Comparison of ENCODE assay signal across 23 cellular contexts in the genomic region with DNA sequence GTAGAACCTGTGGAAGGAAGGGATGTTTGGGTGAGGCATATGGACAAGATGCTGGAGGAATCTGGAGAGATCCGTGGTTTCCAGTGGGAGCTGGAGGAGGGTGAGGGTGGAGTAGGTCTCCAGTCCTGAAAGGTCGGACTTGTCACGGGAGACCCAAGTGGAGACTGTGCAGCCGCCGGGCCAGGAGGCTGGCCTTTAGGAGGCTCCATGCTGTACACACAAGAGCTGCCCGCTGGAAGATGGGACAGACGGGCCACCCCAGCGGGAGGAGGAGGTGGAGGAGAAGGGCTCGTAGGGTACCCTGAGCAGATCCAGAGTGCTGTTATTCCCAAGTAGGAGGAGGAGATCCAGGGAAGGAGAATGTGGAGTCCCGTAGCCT.
DNase-seq lines count a peak whose midpoint lies in the region; ATAC-seq and TF ChIP-seq lines count a peak whose summit lies in the region.
"Had no signal": no experiment of that assay in that cellular context is flagged by ENCODE, and none has a peak within 500 bp of the region (broad histone marks: within the 10 kb centered on the region; RNA-seq: fewer than 3 reads in every experiment).

No MANE protein-coding gene starts in this region.

- no peak overlapping the region for H3K27ac Mint-ChIP-seq in activated naive CD4-positive, alpha-beta T cell treated with anti-CD3 and anti-CD28 coated beads, Interleukin-2, amount 10 ng/mL, durations not matched to agents 7 days and 5 days
- H3K27ac Mint-ChIP-seq in activated naive CD8-positive, alpha-beta T cell treated with anti-CD3 and anti-CD28 coated beads, Interleukin-2, amount 50 U/mL, for 24 hours: no peak overlapping the region
- peak overlapping the region; percentile 18 for H3K27ac Mint-ChIP-seq in neural progenitor cell
- H3K27ac Mint-ChIP-seq: activated T-helper 1 cell treated with anti-CD3 and anti-CD28 coated beads, Interleukin-12 subunit alpha, Interleukin-12 subunit beta, Interleukin-2, Interleukin-4 antibody, amounts not matched to agents 30 ng/mL and 10 ng/mL and 1 ng/mL, durations not matched to agents 14 hours and 24 hours and 36 hours; B cell; immature natural killer cell had no signal

- no peak for TF ChIP-seq CTCF in neural progenitor cell (IDR thresholded peaks at IDR 0.05)
- no peak for TF ChIP-seq CTCF in upper lobe of left lung (IDR thresholded peaks at IDR 0.05)

- DNase-seq in activated naive CD4-positive, alpha-beta T cell treated with anti-CD3 and anti-CD28 coated beads, Interleukin-2, amount 10 ng/mL, durations not matched to agents 7 days and 5 days: peak; percentile 14
- no peak for DNase-seq in activated naive CD4-positive, alpha-beta T cell (lab: John Stamatoyannopoulos, UW)
- no peak for DNase-seq in activated naive CD8-positive, alpha-beta T cell treated with anti-CD3 and anti-CD28 coated beads, Interleukin-2, amount 50 U/mL, for 24 hours
- DNase-seq in neural progenitor cell (ENCODE audit: low spot score) (no peak), upper lobe of left lung (peak; percentile 18 to 55), NCI-H2081 (lab: John Stamatoyannopoulos, UW) (no peak)
- DNase-seq: activated CD4-positive, alpha-beta T cell treated with anti-CD3 and anti-CD28 coated beads for 48 hours; DMS153; GOT3; hypothalamus; immature natural killer cell; MV-4-11; NCI-H1436 treated with DMSO at 0.1 percent for 48 hours; NCI-H2107; stimulated activated CD4-positive, alpha-beta T cell treated with anti-CD3 and anti-CD28 coated beads, Interleukin-2, amount 100 ng/mL, for 48 hours had no signal

- H3K36me3 Mint-ChIP-seq in activated naive CD4-positive, alpha-beta T cell treated with anti-CD3 and anti-CD28 coated beads, Interleukin-2, amount 10 ng/mL, durations not matched to agents 7 days and 5 days: no peaks in the 10 kb centered on the region
- H3K36me3 Mint-ChIP-seq in activated naive CD8-positive, alpha-beta T cell treated with anti-CD3 and anti-CD28 coated beads, Interleukin-2, amount 50 U/mL, for 24 hours (ENCODE audit: low read depth): peaks cover 2% of the 10 kb centered on the region
- peaks cover 9% of the 10 kb centered on the region for H3K36me3 Mint-ChIP-seq in neural progenitor cell
- H3K36me3 Mint-ChIP-seq: activated naive CD4-positive, alpha-beta T cell treated with anti-CD3 and anti-CD28 coated beads, Interleukin-2, amount 50 U/mL, for 72 hours; immature natural killer cell had no signal

- H3K4me2 ChIP-seq in neural progenitor cell: no peak overlapping the region

- H3K27ac ChIP-seq in neural progenitor cell (no peak overlapping the region), upper lobe of left lung (no peak overlapping the region)
- H3K27ac ChIP-seq: pancreas had no signal

- no peaks in the 10 kb centered on the region for H3K27me3 Mint-ChIP-seq in activated naive CD4-positive, alpha-beta T cell treated with anti-CD3 and anti-CD28 coated beads, Interleukin-2, amount 10 ng/mL, durations not matched to agents 7 days and 5 days
- no peaks in the 10 kb centered on the region for H3K27me3 Mint-ChIP-seq in activated naive CD8-positive, alpha-beta T cell treated with anti-CD3 and anti-CD28 coated beads, Interleukin-2, amount 50 U/mL, for 24 hours
- H3K27me3 Mint-ChIP-seq in neural progenitor cell (ENCODE audit: insufficient read depth, low read depth): peaks cover 24% of the 10 kb centered on the region
- H3K27me3 Mint-ChIP-seq: B cell; CD8-positive, alpha-beta memory T cell; naive thymus-derived CD8-positive, alpha-beta T cell had no signal

- peak; percentile 24 for ATAC-seq in activated naive CD8-positive, alpha-beta T cell treated with anti-CD3 and anti-CD28 coated beads, Interleukin-2, amount 50 U/mL, for 24 hours
- ATAC-seq in upper lobe of left lung (ENCODE audit: low FRiP score in 2 of 2) (no peak), HG03439 (IDR thresholded peaks at IDR 0.05; ENCODE audit: unreplicated experiment) (no peak), GM21576 (IDR thresholded peaks at IDR 0.05; ENCODE audit: unreplicated experiment) (no peak)
- ATAC-seq: activated naive CD4-positive, alpha-beta T cell treated with anti-CD3 and anti-CD28 coated beads, Interleukin-2, amount 50 U/mL, for 72 hours; naive thymus-derived CD8-positive, alpha-beta T cell; pancreas had no signal

- no peak for TF ChIP-seq EP300 in upper lobe of left lung (IDR thresholded peaks at IDR 0.05)

- no peak for TF ChIP-seq POLR2A in upper lobe of left lung (IDR thresholded peaks at IDR 0.05)

- no peaks in the 10 kb centered on the region for H4K20me1 ChIP-seq in neural progenitor cell (ENCODE audit: low read depth)

- no peak overlapping the region for H3K4me3 Mint-ChIP-seq in activated naive CD4-positive, alpha-beta T cell treated with anti-CD3 and anti-CD28 coated beads, Interleukin-2, amount 10 ng/mL, durations not matched to agents 7 days and 5 days
- no peak overlapping the region for H3K4me3 Mint-ChIP-seq in activated naive CD8-positive, alpha-beta T cell treated with anti-CD3 and anti-CD28 coated beads, Interleukin-2, amount 50 U/mL, for 24 hours
- no peak overlapping the region for H3K4me3 Mint-ChIP-seq in neural progenitor cell
- H3K4me3 Mint-ChIP-seq: activated T-helper 1 cell treated with anti-CD3 and anti-CD28 coated beads, Interleukin-12 subunit alpha, Interleukin-12 subunit beta, Interleukin-2, Interleukin-4 antibody, amounts not matched to agents 30 ng/mL and 10 ng/mL and 1 ng/mL, durations not matched to agents 14 hours and 24 hours and 36 hours; B cell; CD8-positive, alpha-beta memory T cell; immature natural killer cell; naive thymus-derived CD8-positive, alpha-beta T cell had no signal

- whole genome bisulfite sequencing in upper lobe of left lung, 2 donors: 97 to 98% methylated on average over 10 of the region's 10 CpGs

- H3K4me3 ChIP-seq in neural progenitor cell (no peak overlapping the region), upper lobe of left lung (no peak overlapping the region)
- H3K4me3 ChIP-seq: pancreas had no signal

- CTCF ChIA-PET in activated naive CD4-positive, alpha-beta T cell treated with anti-CD3 and anti-CD28 coated beads, Interleukin-2, amount 10 ng/mL, durations not matched to agents 7 days and 5 days (lab: Charles Lee): no interaction called here

- peaks cover 6% of the 10 kb centered on the region for H3K4me1 Mint-ChIP-seq in activated naive CD4-positive, alpha-beta T cell treated with anti-CD3 and anti-CD28 coated beads, Interleukin-2, amount 10 ng/mL, durations not matched to agents 7 days and 5 days
- H3K4me1 Mint-ChIP-seq in activated naive CD8-positive, alpha-beta T cell treated with anti-CD3 and anti-CD28 coated beads, Interleukin-2, amount 50 U/mL, for 24 hours: peaks cover 10% of the 10 kb centered on the region
- H3K4me1 Mint-ChIP-seq in neural progenitor cell: peaks cover 10% of the 10 kb centered on the region

- no peaks in the 10 kb centered on the region for H3K9me3 ChIP-seq in neural progenitor cell (ENCODE audit: low read depth)
- H3K9me3 ChIP-seq in upper lobe of left lung: no peaks in the 10 kb centered on the region
- H3K9me3 ChIP-seq: pancreas had no signal

- peaks cover 6% of the 10 kb centered on the region for H3F3A ChIP-seq in neural progenitor cell (ENCODE audit: low read depth)

- H3K9ac ChIP-seq in neural progenitor cell: no peak overlapping the region

- no peak overlapping the region for H2AFZ ChIP-seq in neural progenitor cell (replicated peaks)

- no peaks in the 10 kb centered on the region for H3K36me3 ChIP-seq in neural progenitor cell
- peaks cover 0 to 6% (median 0%) of the 10 kb centered on the region in 4 donors for H3K36me3 ChIP-seq in upper lobe of left lung
- H3K36me3 ChIP-seq: pancreas had no signal

- H3K27me3 ChIP-seq in neural progenitor cell (no peaks in the 10 kb centered on the region), upper lobe of left lung (no peaks in the 10 kb centered on the region)
- H3K27me3 ChIP-seq: pancreas had no signal

- H3K4me1 ChIP-seq in neural progenitor cell (no peaks in the 10 kb centered on the region), upper lobe of left lung (peaks cover 0 to 5% (median 2%) of the 10 kb centered on the region in 4 donors)

- no peaks in the 10 kb centered on the region for H3K9me3 Mint-ChIP-seq in activated naive CD4-positive, alpha-beta T cell treated with anti-CD3 and anti-CD28 coated beads, Interleukin-2, amount 10 ng/mL, durations not matched to agents 7 days and 5 days
- no peaks in the 10 kb centered on the region for H3K9me3 Mint-ChIP-seq in activated naive CD8-positive, alpha-beta T cell treated with anti-CD3 and anti-CD28 coated beads, Interleukin-2, amount 50 U/mL, for 24 hours
- peaks cover 3% of the 10 kb centered on the region for H3K9me3 Mint-ChIP-seq in neural progenitor cell
- H3K9me3 Mint-ChIP-seq: activated naive CD4-positive, alpha-beta T cell treated with anti-CD3 and anti-CD28 coated beads, Interleukin-2, amount 50 U/mL, for 72 hours; activated T-helper 1 cell treated with anti-CD3 and anti-CD28 coated beads, Interleukin-12 subunit alpha, Interleukin-12 subunit beta, Interleukin-2, Interleukin-4 antibody, amounts not matched to agents 30 ng/mL and 10 ng/mL and 1 ng/mL, durations not matched to agents 14 hours and 24 hours and 36 hours; CD8-positive, alpha-beta memory T cell; immature natural killer cell; naive thymus-derived CD8-positive, alpha-beta T cell had no signal

- H3K79me2 ChIP-seq in neural progenitor cell (ENCODE audit: low read depth): no peaks in the 10 kb centered on the region

Comparison
In these comparisons a context has a peak if more than half of its experiments do, and no peak if none do; other contexts are left out.
1. DNase-seq: peak in activated naive CD4-positive, alpha-beta T cell treated with anti-CD3 and anti-CD28 coated beads, Interleukin-2, amount 10 ng/mL, durations not matched to agents 7 days and 5 days (single experiment) and upper lobe of left lung (2 of 2); none in activated naive CD4-positive, alpha-beta T cell (0 of 4), activated naive CD8-positive, alpha-beta T cell treated with anti-CD3 and anti-CD28 coated beads, Interleukin-2, amount 50 U/mL, for 24 hours (single experiment), neural progenitor cell (single experiment) and NCI-H2081 (0 of 2).